In genomic region chr9:22452415-22453010, GRCh38 we compare ENCODE assay signal across 8 cellular contexts. TPM values are rescaled to one million over a fixed set of nuclear protein-coding genes. Genes with fewer than 3 reads are reported as not detected.
DNase-seq lines count a peak whose midpoint lies in the region; ATAC-seq, FAIRE-seq and TF ChIP-seq lines count a peak whose summit lies in the region.

No MANE protein-coding gene starts in this region.

- TF ChIP-seq CTCF in bronchial epithelial cell (IDR thresholded peaks at IDR 0.05; ENCODE audit: insufficient read depth, low read length, severe bottlenecking): peak; percentile 56
- peak; percentile 71 for TF ChIP-seq CTCF in thoracic aorta (IDR thresholded peaks at IDR 0.05)

- peak; percentile 9 for DNase-seq in activated T-cell treated with anti-CD3 and anti-CD28 coated beads for 1 hour (ENCODE audit: low read depth)
- DNase-seq in activated T-cell treated with anti-CD3 and anti-CD28 coated beads for 4 hours: no peak
- peak; percentile 32 for DNase-seq in RCC 7860 (ENCODE audit: low spot score)
- peak; percentile 42 for DNase-seq in bronchial epithelial cell (ENCODE audit: low read depth)
- DNase-seq in memory B cell (ENCODE audit: low spot score in 2 of 2): peak; percentile 31 to 43
- no peak for DNase-seq in thoracic aorta (ENCODE audit: low spot score)
- DNase-seq in DMS79 (lab: John Stamatoyannopoulos, UW): no peak

- H3K36me3 Mint-ChIP-seq in memory B cell: no peaks in the 10 kb centered on the region

- H3K4me1 ChIP-seq in thoracic aorta (ENCODE audit: control insufficient read depth in 1 of 2, low read depth in 2 of 2): peaks cover 0 to 7% of the 10 kb centered on the region in 2 donors

- FAIRE-seq in RCC 7860 (lab: Jason Lieb, UNC): peak; percentile 86
- FAIRE-seq in bronchial epithelial cell (lab: Jason Lieb, UNC): no peak

- peaks cover 5% of the 10 kb centered on the region for H3K27me3 Mint-ChIP-seq in memory B cell

- H3K27me3 ChIP-seq in bronchial epithelial cell (ENCODE audit: control insufficient read depth, insufficient read depth, low read length) (no peaks in the 10 kb centered on the region), thoracic aorta (replicated peaks; ENCODE audit: insufficient read depth) (no peaks in the 10 kb centered on the region)

- ATAC-seq in HG03354 (IDR thresholded peaks at IDR 0.05; ENCODE audit: poor library complexity, severe bottlenecking, unreplicated experiment) (peak; percentile 85), memory B cell (ENCODE audit: low read depth) (peak; percentile 54), thoracic aorta (ENCODE audit: insufficient number of reproducible peaks, low FRiP score, low read depth) (no peak)

- peaks cover 4% of the 10 kb centered on the region for H3K4me1 Mint-ChIP-seq in memory B cell

- H3K4me3 ChIP-seq in bronchial epithelial cell (ENCODE audit: low read depth, low read length): no peak overlapping the region
- H3K4me3 ChIP-seq in thoracic aorta: no peak overlapping the region

- no peaks in the 10 kb centered on the region for H3K9me3 ChIP-seq in thoracic aorta

- no peak overlapping the region for H3K27ac ChIP-seq in thoracic aorta

- H3K4me3 Mint-ChIP-seq in memory B cell: no peak overlapping the region

- H3K27ac Mint-ChIP-seq in memory B cell: no peak overlapping the region

- no peaks in the 10 kb centered on the region for H3K9me3 Mint-ChIP-seq in memory B cell

- H3K36me3 ChIP-seq in bronchial epithelial cell (ENCODE audit: control insufficient read depth, insufficient read depth, low read length) (no peaks in the 10 kb centered on the region), thoracic aorta (no peaks in the 10 kb centered on the region)

RNA-seq across cellular contexts. Expression of gene DMRTA1, which starts 5.9 kb away (rescaled TPM):
- total RNA-seq in bronchial epithelial cell: 3.9 and 5.6 TPM in 2 replicates
- under 1 TPM in 1 of 2 donors, not detected in 1; 0.41 TPM for total RNA-seq in thoracic aorta

Comparison
In these comparisons a context has a peak if more than half of its experiments do, and no peak if none do; other contexts are left out.
1. DNase-seq: peak in activated T-cell treated with anti-CD3 and anti-CD28 coated beads for 1 hour (single experiment), RCC 7860 (single experiment), bronchial epithelial cell (single experiment) and memory B cell (2 of 2); none in activated T-cell treated with anti-CD3 and anti-CD28 coated beads for 4 hours (single experiment), thoracic aorta (single experiment) and DMS79 (single experiment).